7 cellular contexts compared by ENCODE assay signal in genomic region chr16:70746040-70746707, GRCh38. TPM values are rescaled to one million over a fixed set of nuclear protein-coding genes. Genes with fewer than 3 reads are reported as not detected.
DNase-seq lines count a peak whose midpoint lies in the region; ATAC-seq, FAIRE-seq and TF ChIP-seq lines count a peak whose summit lies in the region.

No MANE protein-coding gene starts in this region.

- CTCF ChIA-PET in RWPE1 (lab: Yijun Ruan, JAX): interaction anchor here (0.6 to 0.7 kb wide), 2 partner anchors 16 to 56 kb away, joined by 3 to 5 read pairs; no protein-coding TSS in a partner anchor

- TF ChIP-seq POLR2A in H54 (IDR thresholded peaks at IDR 0.05; ENCODE audit: low read depth, low read length): no peak

- H3K4me2 ChIP-seq in neuronal stem cell (ENCODE audit: insufficient read depth, low read length, poor library complexity, severe bottlenecking): no peak overlapping the region

- H3K4me3 Mint-ChIP-seq in effector memory CD8-positive, alpha-beta T cell: no peak overlapping the region
- H3K4me3 Mint-ChIP-seq in CD14-positive monocyte: no peak overlapping the region

- H3K36me3 Mint-ChIP-seq in effector memory CD8-positive, alpha-beta T cell (ENCODE audit: insufficient read depth): peaks cover 11% of the 10 kb centered on the region
- peaks cover 64 to 76% of the 10 kb centered on the region in 2 donors for H3K36me3 Mint-ChIP-seq in CD14-positive monocyte

- peaks cover 8 to 12% of the 10 kb centered on the region in 2 donors for H3K4me1 Mint-ChIP-seq in effector memory CD8-positive, alpha-beta T cell (ENCODE audit: low read depth in 2 of 2)
- peaks cover 33% of the 10 kb centered on the region for H3K4me1 Mint-ChIP-seq in CD14-positive monocyte

- no peak overlapping the region for H2AK5ac ChIP-seq in neuronal stem cell (ENCODE audit: low read depth, low read length)

- peaks cover 9 to 42% of the 10 kb centered on the region in 2 donors for H3K36me3 ChIP-seq in neuronal stem cell (replicated peaks in 1 of 2; ENCODE audit: control insufficient read depth in 2 of 2, insufficient read depth in 2 of 2, low read length in 2 of 2)

- H3K27ac Mint-ChIP-seq in effector memory CD8-positive, alpha-beta T cell: peak overlapping the region; percentile 13 to 81
- peak overlapping the region in 2 of 7 donors; percentile 60 to 64 for H3K27ac Mint-ChIP-seq in CD14-positive monocyte

- H3K4me3 ChIP-seq in neuronal stem cell (ENCODE audit: low read length in 2 of 2): no peak overlapping the region

- H4K91ac ChIP-seq in neuronal stem cell (ENCODE audit: low read depth, low read length, poor library complexity): no peak overlapping the region

- POLR2A ChIA-PET in RWPE1 (lab: Yijun Ruan, JAX; ENCODE audit: low non-redundant PET): interaction anchor here (0.6 kb wide), 1 partner anchor 223 kb away, joined by 3 read pairs; the partner anchor contains the start of gene COG4

- WGBS in neuronal stem cell (ENCODE audit: extremely low coverage in 2 of 2, insufficient read length in 2 of 2, insufficient replicate concordance in 1 of 2), 2 donors: no CpG with 5 or more reads among the region's 12 CpGs

- H3K27ac ChIP-seq in RWPE1: peak overlapping the region; percentile 95
- H3K27ac ChIP-seq in neuronal stem cell (replicated peaks; ENCODE audit: low read length): no peak overlapping the region

- H3K79me1 ChIP-seq in neuronal stem cell (ENCODE audit: low read depth, low read length): no peaks in the 10 kb centered on the region

- peak overlapping the region; percentile 24 for H3K9ac ChIP-seq in neuronal stem cell (ENCODE audit: low read depth, low read length, poor library complexity)

- peaks cover 3 to 4% of the 10 kb centered on the region in 2 donors for H3K9me3 ChIP-seq in neuronal stem cell (replicated peaks in 1 of 2; ENCODE audit: control insufficient read depth in 2 of 2, insufficient read depth in 1 of 2, low read depth in 1 of 2, low read length in 2 of 2)

- no peak for FAIRE-seq in H54 (lab: Jason Lieb, UNC)

- H2BK5ac ChIP-seq in neuronal stem cell (ENCODE audit: low read length): no peak overlapping the region

- no peak overlapping the region for H3K4ac ChIP-seq in neuronal stem cell (ENCODE audit: low read length)

- no peak overlapping the region for H2BK120ac ChIP-seq in neuronal stem cell (ENCODE audit: low read depth, low read length)

- no peaks in the 10 kb centered on the region for H3K27me3 ChIP-seq in neuronal stem cell (ENCODE audit: control insufficient read depth in 3 of 3, insufficient read depth in 3 of 3, low read depth in 1 of 3, low read length in 3 of 3)

- DNase-seq in H54 (ENCODE audit: insufficient read length, low spot score) (peak; percentile 43), RWPE1 (ENCODE audit: low spot score) (peak; percentile 68), neuronal stem cell (ENCODE audit: low spot score) (no peak), activated gamma-delta T cell (lab: John Stamatoyannopoulos, UW) (no peak), CD14-positive monocyte (ENCODE audit: low spot score) (no peak), foreskin melanocyte (no peak)
- DNase-seq in effector memory CD8-positive, alpha-beta T cell: no peak

- TF ChIP-seq CTCF in RWPE1 (conservative IDR thresholded peaks at IDR 0.05; ENCODE audit: low read depth) (no peak), CD14-positive monocyte (IDR thresholded peaks at IDR 0.05) (no peak)

- no peak overlapping the region for H3K14ac ChIP-seq in neuronal stem cell (ENCODE audit: low read length)

- ATAC-seq in effector memory CD8-positive, alpha-beta T cell (replicated peaks): no peak

- peak overlapping the region; percentile 0 for H3K23ac ChIP-seq in neuronal stem cell (ENCODE audit: low read depth, low read length, poor library complexity)

- H3K9me3 Mint-ChIP-seq in effector memory CD8-positive, alpha-beta T cell: no peaks in the 10 kb centered on the region
- peaks cover 11 to 16% (median 13%) of the 10 kb centered on the region in 7 donors for H3K9me3 Mint-ChIP-seq in CD14-positive monocyte

- H3K4me1 ChIP-seq in neuronal stem cell (ENCODE audit: control insufficient read depth in 2 of 2, insufficient read depth in 1 of 2, low read depth in 1 of 2, low read length in 2 of 2): peaks cover 12 to 35% of the 10 kb centered on the region in 2 donors

- no peak overlapping the region for H4K8ac ChIP-seq in neuronal stem cell (ENCODE audit: low read depth, low read length)

- peak overlapping the region; percentile 28 for H3K18ac ChIP-seq in neuronal stem cell (ENCODE audit: low read length)

- no peak overlapping the region for H2BK12ac ChIP-seq in neuronal stem cell (ENCODE audit: low read length)

- H3K27me3 Mint-ChIP-seq in effector memory CD8-positive, alpha-beta T cell: no peaks in the 10 kb centered on the region
- H3K27me3 Mint-ChIP-seq in CD14-positive monocyte (ENCODE audit: low read depth in 3 of 3): peaks cover 0 to 2% (median 0%) of the 10 kb centered on the region in 3 donors

- intact Hi-C loops in CD14-positive monocyte (cut with micrococcal nuclease): no loop called here

- no peak overlapping the region for H2AFZ ChIP-seq in neuronal stem cell (ENCODE audit: low read length)

- H2BK15ac ChIP-seq in neuronal stem cell (ENCODE audit: low read length): no peak overlapping the region

RNA-seq across cellular contexts. Expression of gene VAC14, which starts 54.8 kb away (rescaled TPM):
- polyA plus RNA-seq in neuronal stem cell (2013, experiment 1 of 2): 24.7 TPM
- polyA plus RNA-seq in neuronal stem cell (2013, experiment 2 of 2): 23.1 TPM
- 10 to 100 TPM; 20.7 to 31.1 TPM for polyA plus RNA-seq in CD14-positive monocyte

Comparison
In these comparisons a context has a peak if more than half of its experiments do, and no peak if none do; other contexts are left out.
1. DNase-seq: peak in H54 (single experiment) and RWPE1 (single experiment); none in effector memory CD8-positive, alpha-beta T cell (0 of 3), neuronal stem cell (single experiment), activated gamma-delta T cell (single experiment), CD14-positive monocyte (single experiment) and foreskin melanocyte (single experiment).